Comparison of ENCODE assay signal across 18 cellular contexts in genomic region chr16:51753382-51753781, GRCh38.
"Had no signal": no experiment of that assay in that cellular context is flagged by ENCODE, and none has a peak within 500 bp of the region (broad histone marks: within the 10 kb centered on the region; RNA-seq: fewer than 3 reads in every experiment).

No MANE protein-coding gene starts in this region.

- H3K36me3 ChIP-seq: brain microvascular endothelial cell, right atrium auricular region, tibial artery had no signal

- H3K4me1 ChIP-seq: right atrium auricular region, tibial artery had no signal

- H3K27ac ChIP-seq: brain microvascular endothelial cell, dorsolateral prefrontal cortex, epithelial cell of prostate, right atrium auricular region, tibial artery had no signal

- ATAC-seq: activated CD8-positive, alpha-beta T cell treated with anti-CD3 and anti-CD28 coated beads, Interleukin-2, amount 10 ng/mL, durations not matched to agents 7 days and 5 days; left lobe of liver; natural killer cell treated with Interleukin-12 subunit alpha and Interleukin-12 subunit beta and Interleukin-15 and Interleukin-18, amount 100 ng/mL, for 72 hours; stimulated activated naive CD8-positive, alpha-beta T cell treated with anti-CD3 and anti-CD28 coated beads, Interleukin-15, Interleukin-2, amounts not matched to agents 100 U/mL and 50 U/mL, for 24 hours had no signal

- H3K9me3 ChIP-seq: right atrium auricular region, tibial artery had no signal

- H3K4me3 ChIP-seq: dorsolateral prefrontal cortex, right atrium auricular region, tibial artery had no signal

- H3K27me3 ChIP-seq: brain microvascular endothelial cell, right atrium auricular region had no signal

- DNase-seq: activated CD4-positive, alpha-beta T cell treated with anti-CD3 and anti-CD28 coated beads, Interleukin-2, amount 10 ng/mL, durations not matched to agents 7 days and 5 days; activated CD8-positive, alpha-beta T cell treated with anti-CD3 and anti-CD28 coated beads, Interleukin-2, amount 10 ng/mL, durations not matched to agents 7 days and 5 days; activated naive CD4-positive, alpha-beta T cell treated with anti-CD3 and anti-CD28 coated beads for 36 hours; activated T-cell treated with anti-CD3 and anti-CD28 coated beads, Interleukin-2, amount 50 U/mL, for 24 hours; anterior cingulate cortex; brain microvascular endothelial cell; central memory CD4-positive, alpha-beta T cell; dorsolateral prefrontal cortex; endodermal cell; foreskin melanocyte; head of caudate nucleus; stimulated activated naive CD8-positive, alpha-beta T cell treated with anti-CD3 and anti-CD28 coated beads, Interleukin-15, Interleukin-2, amounts not matched to agents 100 U/mL and 50 U/mL, for 24 hours; substantia nigra; tibial artery had no signal
